In the genomic region with DNA sequence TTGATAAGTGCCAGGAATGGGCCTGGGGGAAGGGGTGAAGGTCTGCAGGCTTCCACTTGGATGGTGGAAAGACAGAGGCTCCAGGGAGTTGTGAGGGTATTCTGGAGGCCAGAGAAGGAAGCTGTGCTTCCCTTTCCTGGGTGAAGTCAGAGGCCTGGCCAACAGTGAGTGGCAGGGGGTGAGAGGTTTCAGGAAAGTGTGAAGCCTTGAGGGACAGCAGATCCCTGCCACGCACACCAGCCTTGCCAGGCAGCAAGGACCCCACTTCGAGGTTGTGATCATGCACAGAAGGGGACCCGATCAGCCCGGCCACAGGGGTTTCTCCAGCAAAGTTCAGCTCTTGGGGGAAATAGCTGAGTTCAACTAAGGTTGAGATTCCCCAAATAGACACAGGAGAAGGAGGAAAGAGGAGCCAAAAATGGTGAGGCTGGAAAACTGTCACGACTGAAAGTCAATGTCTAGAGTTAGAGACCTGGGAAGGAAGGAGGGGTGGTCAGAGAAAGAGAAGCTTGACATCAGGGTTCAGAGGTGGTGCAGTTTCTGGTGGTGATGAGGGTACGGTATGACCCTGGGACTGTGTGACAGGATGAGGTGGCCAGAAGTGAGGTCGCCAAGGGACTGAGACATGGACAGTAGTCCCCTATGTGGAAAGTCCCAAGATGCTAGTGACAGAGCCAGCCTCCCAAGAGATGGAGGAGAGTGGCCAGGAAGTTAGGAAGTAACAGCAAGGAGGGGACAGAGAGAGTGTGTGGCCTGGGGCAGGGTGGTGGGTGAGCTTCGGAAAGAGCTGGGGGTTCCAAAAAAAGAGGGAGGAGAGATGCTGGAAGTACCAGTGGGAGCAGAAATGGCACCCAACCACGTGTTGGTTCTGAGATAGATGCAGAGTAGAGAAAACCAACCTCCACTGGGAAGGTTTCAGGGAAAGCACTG, we compare ENCODE assay signal across 25 cellular contexts.
DNase-seq lines count a peak whose midpoint lies in the region; ATAC-seq and TF ChIP-seq lines count a peak whose summit lies in the region.
"Had no signal": no experiment of that assay in that cellular context is flagged by ENCODE, and none has a peak within 500 bp of the region (broad histone marks: within the 10 kb centered on the region; RNA-seq: fewer than 3 reads in every experiment).

No MANE protein-coding gene starts in this region.

- peaks cover 24% of the 10 kb centered on the region for H3F3A ChIP-seq in smooth muscle cell (ENCODE audit: low read depth)

- H3K36me3 Mint-ChIP-seq in T-helper 2 cell treated with Interferon-gamma antibody and Interleukin-4, amounts not matched to agents 5 μg/mL and 100 μg/mL, for 36 hours (ENCODE audit: low read depth): no peaks in the 10 kb centered on the region

- no peak overlapping the region for H4K91ac ChIP-seq in IMR-90 (ENCODE audit: insufficient read depth, low read depth, low read length)

- no peaks in the 10 kb centered on the region for H3K9me3 Mint-ChIP-seq in T-helper 2 cell treated with Interferon-gamma antibody and Interleukin-4, amounts not matched to agents 5 μg/mL and 100 μg/mL, for 36 hours
- H3K9me3 Mint-ChIP-seq: activated CD4-positive, alpha-beta memory T cell treated with anti-CD3 and anti-CD28 coated beads, Interleukin-2, amount 10 ng/mL, durations not matched to agents 7 days and 5 days; activated T-cell treated with anti-CD3 and anti-CD28 coated beads, Interleukin-2, amount 50 U/mL, for 4 hours had no signal

- BruUV-seq in IMR-90 (replicated peaks; lab: Mats Ljungman, UMichigan): no TSS peak

- no peak overlapping the region for H3K4me3 Mint-ChIP-seq in T-helper 2 cell treated with Interferon-gamma antibody and Interleukin-4, amounts not matched to agents 5 μg/mL and 100 μg/mL, for 36 hours
- H3K4me3 Mint-ChIP-seq: activated CD4-positive, alpha-beta memory T cell treated with anti-CD3 and anti-CD28 coated beads, Interleukin-2, amount 10 ng/mL, durations not matched to agents 7 days and 5 days; activated T-cell treated with anti-CD3 and anti-CD28 coated beads, Interleukin-2, amount 50 U/mL, for 4 hours; type B pancreatic cell had no signal

- no peak overlapping the region for H2BK20ac ChIP-seq in IMR-90 (ENCODE audit: low read depth, low read length)

- no peak for TF ChIP-seq RAD21 in IMR-90 (IDR thresholded peaks at IDR 0.05; ENCODE audit: low read length)

- H3K79me1 ChIP-seq in IMR-90 (ENCODE audit: low read depth in 1 of 2, low read length in 2 of 2): no peaks in the 10 kb centered on the region

- no peaks in the 10 kb centered on the region; the same call in 1 of the 2 replicates for H3K27me3 ChIP-seq in IMR-90 (ENCODE audit: control insufficient read depth, insufficient read depth, low read length)
- no peaks in the 10 kb centered on the region for H3K27me3 ChIP-seq in lower lobe of right lung (ENCODE audit: low read depth)
- no peaks in the 10 kb centered on the region for H3K27me3 ChIP-seq in smooth muscle cell (ENCODE audit: low read depth)
- H3K27me3 ChIP-seq: breast epithelium, dorsolateral prefrontal cortex, foreskin keratinocyte, right lobe of liver had no signal

- ATAC-seq in IMR-90 (ENCODE audit: low read depth) (no peak), lower lobe of right lung (no peak), HG03460 (IDR thresholded peaks at IDR 0.05; ENCODE audit: unreplicated experiment) (no peak), GM18909 (IDR thresholded peaks at IDR 0.05; ENCODE audit: poor library complexity, unreplicated experiment) (no peak)
- ATAC-seq: activated T-cell treated with anti-CD3 and anti-CD28 coated beads, Interleukin-2, amount 50 U/mL, for 4 hours; foreskin keratinocyte; stimulated activated naive CD8-positive, alpha-beta T cell treated with anti-CD3 and anti-CD28 coated beads, Interleukin-15, Interleukin-2, amounts not matched to agents 100 U/mL and 50 U/mL, for 24 hours had no signal

- peaks cover 34% of the 10 kb centered on the region for H3K79me2 ChIP-seq in smooth muscle cell (ENCODE audit: low read depth)

- H4K8ac ChIP-seq in IMR-90 (ENCODE audit: low read depth in 2 of 2, low read length in 2 of 2): no peak overlapping the region

- peaks cover 10% of the 10 kb centered on the region for H3K4me1 Mint-ChIP-seq in T-helper 2 cell treated with Interferon-gamma antibody and Interleukin-4, amounts not matched to agents 5 μg/mL and 100 μg/mL, for 36 hours (ENCODE audit: low read depth)

- no peak overlapping the region; the same call in 1 of the 2 replicates for H3K4ac ChIP-seq in IMR-90 (ENCODE audit: low read depth, low read length)

- H3K4me2 ChIP-seq in IMR-90 (ENCODE audit: low read depth, low read length) (no peak overlapping the region), smooth muscle cell (peak overlapping the region; percentile 46)

- no peak overlapping the region for H2BK120ac ChIP-seq in IMR-90 (ENCODE audit: low read depth, low read length)

- H2BK15ac ChIP-seq in IMR-90 (ENCODE audit: low read depth, low read length): no peak overlapping the region

- in situ Hi-C loops in IMR-90 (cut with MboI; ENCODE audit: low sequenced_read_pairs): no loop called here

- H3K18ac ChIP-seq in IMR-90 (ENCODE audit: low read depth, low read length): no peak overlapping the region

- intact Hi-C loops in IMR-90 (cut with micrococcal nuclease) (no loop called here), lower lobe of right lung (cut with DNase I) (no loop called here)

- WGBS in IMR-90 (ENCODE audit: extremely low coverage in 2 of 2, insufficient read length in 1 of 2), 2 experiments: 91% methylated on average over 3 of the region's 9 CpGs; no CpG with 5 or more reads in 1 of the 2 experiments
- 86% methylated on average over 9 of the region's 9 CpGs for WGBS in smooth muscle cell (ENCODE audit: low lambda C conversion rate)

- H4K5ac ChIP-seq in IMR-90 (ENCODE audit: low read depth, low read length): no peak overlapping the region

- H3K4me1 ChIP-seq in IMR-90 (ENCODE audit: control insufficient read depth, insufficient read depth, low read length) (peaks cover 6% of the 10 kb centered on the region), lower lobe of right lung (peaks cover 18% of the 10 kb centered on the region), smooth muscle cell (ENCODE audit: low read depth) (no peaks in the 10 kb centered on the region)
- H3K4me1 ChIP-seq: breast epithelium, foreskin keratinocyte, right lobe of liver had no signal

- TF ChIP-seq POLR2A in IMR-90 (IDR thresholded peaks at IDR 0.05; ENCODE audit: low read depth, low read length): no peak

- peak overlapping the region; percentile 76 for H2AK5ac ChIP-seq in IMR-90 (ENCODE audit: low read depth, low read length)

- no peak overlapping the region for H3K23ac ChIP-seq in IMR-90 (ENCODE audit: low read depth, low read length)

- peaks cover 3% of the 10 kb centered on the region; the same call in 1 of the 2 replicates for H3K9me1 ChIP-seq in IMR-90 (ENCODE audit: insufficient read depth, low read length)

- POLR2A ChIA-PET in IMR-90 (lab: Charles Lee; ENCODE audit: unreplicated experiment): no interaction called here

- CTCF ChIA-PET in IMR-90 (lab: Yijun Ruan, JAX): interaction anchor here (0.6 kb wide), 1 partner anchor 13 kb away, joined by 3 read pairs; no protein-coding TSS in a partner anchor

- H3K9ac ChIP-seq in IMR-90 (ENCODE audit: low read depth, low read length): no peak overlapping the region
- H3K9ac ChIP-seq in smooth muscle cell (ENCODE audit: low read depth): no peak overlapping the region

- H3K27ac Mint-ChIP-seq in T-helper 2 cell treated with Interferon-gamma antibody and Interleukin-4, amounts not matched to agents 5 μg/mL and 100 μg/mL, for 36 hours: peak overlapping the region; percentile 47
- H3K27ac Mint-ChIP-seq: activated CD4-positive, alpha-beta memory T cell treated with anti-CD3 and anti-CD28 coated beads, Interleukin-2, amount 10 ng/mL, durations not matched to agents 7 days and 5 days; type B pancreatic cell had no signal

- no peak overlapping the region for H2AFZ ChIP-seq in IMR-90 (replicated peaks; ENCODE audit: low read length, poor library complexity)
- no peak overlapping the region for H2AFZ ChIP-seq in smooth muscle cell (ENCODE audit: low read depth)

- H4K20me1 ChIP-seq in IMR-90 (ENCODE audit: insufficient read depth, low read length) (no peaks in the 10 kb centered on the region), smooth muscle cell (ENCODE audit: low read depth) (no peaks in the 10 kb centered on the region)

- H3K14ac ChIP-seq in IMR-90 (replicated peaks; ENCODE audit: low read depth, low read length): no peak overlapping the region

- no peak overlapping the region for H3K56ac ChIP-seq in IMR-90 (ENCODE audit: extremely low read depth, insufficient read depth, low read length)

- H2AK9ac ChIP-seq in IMR-90 (replicated peaks; ENCODE audit: low read depth, low read length, poor library complexity): no peak overlapping the region

- TF ChIP-seq CTCF in IMR-90 (conservative IDR thresholded peaks at IDR 0.05; ENCODE audit: low read depth, low read length): no peak
- no peak for TF ChIP-seq CTCF in lower lobe of right lung (IDR thresholded peaks at IDR 0.05)
- no peak for TF ChIP-seq CTCF in smooth muscle cell (IDR thresholded peaks at IDR 0.05; ENCODE audit: borderline replicate concordance, insufficient read depth, poor library complexity, severe bottlenecking)

- H3K4me3 ChIP-seq in IMR-90 (ENCODE audit: insufficient read depth, low read depth, low read length): no peak overlapping the region
- no peak overlapping the region for H3K4me3 ChIP-seq in lower lobe of right lung
- H3K4me3 ChIP-seq in smooth muscle cell: no peak overlapping the region
- H3K4me3 ChIP-seq: breast epithelium, dorsolateral prefrontal cortex, right lobe of liver had no signal

- H3K27me3 Mint-ChIP-seq in T-helper 2 cell treated with Interferon-gamma antibody and Interleukin-4, amounts not matched to agents 5 μg/mL and 100 μg/mL, for 36 hours (ENCODE audit: low read depth): peaks cover 3% of the 10 kb centered on the region
- H3K27me3 Mint-ChIP-seq: activated CD4-positive, alpha-beta memory T cell treated with anti-CD3 and anti-CD28 coated beads, Interleukin-2, amount 10 ng/mL, durations not matched to agents 7 days and 5 days; type B pancreatic cell had no signal

- dilution Hi-C loops in IMR-90 (cut with HindIII; ENCODE audit: low sequenced_read_pairs, unreplicated experiment): no loop called here

- H2BK5ac ChIP-seq in IMR-90 (ENCODE audit: low read depth, low read length, poor library complexity, severe bottlenecking): no peak overlapping the region

- H3K27ac ChIP-seq in IMR-90 (ENCODE audit: insufficient read depth, low read length) (no peak overlapping the region), lower lobe of right lung (no peak overlapping the region), smooth muscle cell (ENCODE audit: low read depth) (peak overlapping the region; percentile 70)
- H3K27ac ChIP-seq: dorsolateral prefrontal cortex, foreskin keratinocyte, right lobe of liver had no signal

- no peak for DNase-seq in T-helper 2 cell treated with Interferon-gamma antibody and Interleukin-4, amounts not matched to agents 5 μg/mL and 100 μg/mL, for 36 hours (ENCODE audit: low spot score)
- no peak for DNase-seq in T-helper 2 cell
- no peak for DNase-seq in IMR-90
- peak; percentile 38 for DNase-seq in lower lobe of right lung
- no peak for DNase-seq in smooth muscle cell (lab: John Stamatoyannopoulos, UW; ENCODE audit: unreplicated experiment)
- no peak for DNase-seq in activated CD4-positive, alpha-beta T cell treated with anti-CD3 and anti-CD28 coated beads for 4 hours
- DNase-seq: activated CD4-positive, alpha-beta memory T cell treated with anti-CD3 and anti-CD28 coated beads, Interleukin-2, amount 10 ng/mL, durations not matched to agents 7 days and 5 days; activated T-cell treated with anti-CD3 and anti-CD28 coated beads, Interleukin-2, amount 50 U/mL, for 4 hours; DMS 273 treated with DMSO at 0.1 percent for 48 hours; foreskin keratinocyte; GOT3; kidney glomerular epithelial cell; NCI-H1105 treated with DMSO at 0.1 percent for 48 hours; NCI-H2171 treated with DMSO at 0.1 percent for 48 hours; NCI-H748 treated with DMSO at 0.1 percent for 48 hours; occipital lobe; OCI-M1; right lobe of liver; stimulated activated naive CD8-positive, alpha-beta T cell treated with anti-CD3 and anti-CD28 coated beads, Interleukin-15, Interleukin-2, amounts not matched to agents 100 U/mL and 50 U/mL, for 24 hours; T-helper 1 cell had no signal

- H3K9me3 ChIP-seq in IMR-90 (ENCODE audit: control insufficient read depth, insufficient read depth, low read length) (no peaks in the 10 kb centered on the region), lower lobe of right lung (no peaks in the 10 kb centered on the region), smooth muscle cell (replicated peaks; ENCODE audit: low read depth) (no peaks in the 10 kb centered on the region)
- H3K9me3 ChIP-seq: breast epithelium, right lobe of liver had no signal

- no peaks in the 10 kb centered on the region for H3K36me3 ChIP-seq in IMR-90 (ENCODE audit: control insufficient read depth, insufficient read depth, low read length)
- no peaks in the 10 kb centered on the region for H3K36me3 ChIP-seq in lower lobe of right lung
- H3K36me3 ChIP-seq in smooth muscle cell (ENCODE audit: low read depth): no peaks in the 10 kb centered on the region
- H3K36me3 ChIP-seq: breast epithelium, right lobe of liver had no signal
